In the genomic region with DNA sequence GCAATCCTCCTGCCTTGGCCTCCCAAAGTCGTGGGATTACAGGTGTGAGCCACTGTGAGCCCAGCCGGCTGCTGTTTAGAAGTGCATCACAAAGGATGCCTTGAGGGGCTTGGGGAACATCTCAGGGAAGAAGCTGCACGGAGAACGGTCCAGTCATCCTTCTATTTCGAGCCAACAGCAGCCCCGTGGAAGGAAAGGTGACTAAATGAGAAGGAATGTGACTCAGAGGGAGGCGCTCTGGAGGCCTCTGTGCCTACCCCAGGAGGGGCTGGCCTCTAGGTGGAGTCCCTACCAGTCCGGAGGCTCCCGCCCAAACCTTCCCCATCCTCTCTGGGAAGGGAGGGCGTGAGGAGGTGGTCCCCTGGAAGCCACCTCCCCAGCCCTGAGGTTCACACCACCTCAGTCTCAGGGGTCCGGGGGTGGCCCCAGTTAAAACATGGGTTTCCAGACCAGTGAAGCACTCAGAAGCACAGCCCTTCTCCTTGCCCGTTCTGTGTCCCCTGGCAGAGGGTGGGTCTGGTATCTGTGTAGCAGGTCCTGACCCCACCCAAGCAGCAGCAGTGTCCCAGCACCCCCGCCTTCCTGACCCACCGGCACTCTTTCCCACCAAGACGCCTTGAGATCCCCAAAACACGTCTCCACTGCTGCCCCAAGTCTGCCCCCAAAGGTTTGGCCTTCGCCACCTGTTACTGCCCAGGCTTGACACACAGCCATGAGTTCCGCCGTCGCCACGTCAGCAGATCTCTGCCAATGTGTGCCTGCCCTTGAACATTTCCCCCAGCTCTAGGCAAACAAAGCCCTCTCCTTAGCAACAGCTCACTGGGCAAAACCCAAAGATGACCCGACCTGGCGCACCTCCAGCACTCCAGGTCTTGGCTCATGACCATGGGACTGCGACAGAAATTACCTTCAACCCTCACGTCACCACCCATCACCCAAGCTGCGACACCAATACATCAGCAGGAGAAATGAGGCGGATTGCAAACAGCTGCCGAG, we compare ENCODE assay signal across 10 cellular contexts.
DNase-seq lines count a peak whose midpoint lies in the region; ATAC-seq and TF ChIP-seq lines count a peak whose summit lies in the region.
"Had no signal": no experiment of that assay in that cellular context is flagged by ENCODE, and none has a peak within 500 bp of the region (broad histone marks: within the 10 kb centered on the region; RNA-seq: fewer than 3 reads in every experiment).

No MANE protein-coding gene starts in this region.

- DNase-seq in A172 (ENCODE audit: low spot score) (peak; percentile 93), NCI-H1092 (lab: John Stamatoyannopoulos, UW) (peak; percentile 71), chondrocyte (ENCODE audit: low spot score) (no peak), right lobe of liver (peak; percentile 78 to 92 (median 92)), NCI-H345 treated with DMSO at 0.1 percent for 48 hours (lab: John Stamatoyannopoulos, UW; ENCODE audit: unreplicated experiment) (no peak)
- no peak for DNase-seq in activated naive CD4-positive, alpha-beta T cell treated with anti-CD3 and anti-CD28 coated beads, Interleukin-2, amount 50 U/mL, for 72 hours (ENCODE audit: low spot score in 2 of 2)
- no peak for DNase-seq in activated naive CD4-positive, alpha-beta T cell treated with anti-CD3 and anti-CD28 coated beads, Interleukin-2, amount 50 U/mL, for 16 hours
- DNase-seq: DND-41 had no signal

- ATAC-seq in right lobe of liver (peak; percentile 84 to 95 (median 88)), GM21717 (IDR thresholded peaks at IDR 0.05; ENCODE audit: unreplicated experiment) (no peak)
- ATAC-seq in activated naive CD4-positive, alpha-beta T cell treated with anti-CD3 and anti-CD28 coated beads, Interleukin-2, amount 50 U/mL, for 72 hours = no peak

- TF ChIP-seq POLR2A in right lobe of liver (IDR thresholded peaks at IDR 0.05) = no peak

- peak overlapping the region; percentile 33 to 47 (median 42) for H3K27ac ChIP-seq in right lobe of liver

- peaks cover 11% of the 10 kb centered on the region for H3K36me3 Mint-ChIP-seq in chondrocyte (ENCODE audit: low read depth)
- H3K36me3 Mint-ChIP-seq in activated naive CD4-positive, alpha-beta T cell treated with anti-CD3 and anti-CD28 coated beads, Interleukin-2, amount 50 U/mL, for 72 hours = no peaks in the 10 kb centered on the region

- peaks cover 81% of the 10 kb centered on the region for H3K4me1 Mint-ChIP-seq in chondrocyte (ENCODE audit: low read depth)

- H3K9me3 ChIP-seq in right lobe of liver = no peaks in the 10 kb centered on the region

- no peak overlapping the region for H3K4me3 ChIP-seq in right lobe of liver

- peak overlapping the region; percentile 31 for H3K4me3 Mint-ChIP-seq in chondrocyte (ENCODE audit: unreplicated experiment)
- H3K4me3 Mint-ChIP-seq: T-helper 1 cell treated with Interleukin-12 subunit alpha and Interleukin-12 subunit beta and Interleukin-4 antibody, amounts not matched to agents 30 μg/mL and 1 μg/mL, for 36 hours had no signal

- 34% methylated on average over 10 of the region's 28 CpGs for WGBS in right lobe of liver (ENCODE audit: insufficient coverage, low coverage, low lambda C conversion rate, missing lambda C conversion rate)

- peak overlapping the region; percentile 99 for H3K27ac Mint-ChIP-seq in chondrocyte (ENCODE audit: unreplicated experiment)
- peak overlapping the region in 1 of 2 donors; percentile 2 for H3K27ac Mint-ChIP-seq in activated naive CD4-positive, alpha-beta T cell treated with anti-CD3 and anti-CD28 coated beads, Interleukin-2, amount 50 U/mL, for 72 hours
- H3K27ac Mint-ChIP-seq: T-helper 1 cell treated with Interleukin-12 subunit alpha and Interleukin-12 subunit beta and Interleukin-4 antibody, amounts not matched to agents 30 μg/mL and 1 μg/mL, for 36 hours had no signal

- intact Hi-C loops in right lobe of liver (cut with DNase I) = no loop called here

- H3K27me3 ChIP-seq in right lobe of liver = no peaks in the 10 kb centered on the region

- TF ChIP-seq CTCF in chondrocyte (IDR thresholded peaks at IDR 0.05) (peak; percentile 67), right lobe of liver (IDR thresholded peaks at IDR 0.05) (no peak)

- H3K4me1 ChIP-seq in right lobe of liver = peaks cover 0 to 19% (median 6%) of the 10 kb centered on the region in 4 donors

- no peaks in the 10 kb centered on the region for H3K36me3 ChIP-seq in right lobe of liver

- H3K27me3 Mint-ChIP-seq in chondrocyte (ENCODE audit: low read depth) = no peaks in the 10 kb centered on the region

- no peaks in the 10 kb centered on the region for H3K9me3 Mint-ChIP-seq in chondrocyte (ENCODE audit: low read depth)
- H3K9me3 Mint-ChIP-seq in activated naive CD4-positive, alpha-beta T cell treated with anti-CD3 and anti-CD28 coated beads, Interleukin-2, amount 50 U/mL, for 72 hours = no peaks in the 10 kb centered on the region
- H3K9me3 Mint-ChIP-seq: T-helper 1 cell treated with Interleukin-12 subunit alpha and Interleukin-12 subunit beta and Interleukin-4 antibody, amounts not matched to agents 30 μg/mL and 1 μg/mL, for 36 hours had no signal

Comparison
In these comparisons a context has a peak if more than half of its experiments do, and no peak if none do; other contexts are left out.
1. DNase-seq: peak in A172 (single experiment), NCI-H1092 (single experiment) and right lobe of liver (3 of 3); none in chondrocyte (single experiment), activated naive CD4-positive, alpha-beta T cell treated with anti-CD3 and anti-CD28 coated beads, Interleukin-2, amount 50 U/mL, for 72 hours (0 of 2), activated naive CD4-positive, alpha-beta T cell treated with anti-CD3 and anti-CD28 coated beads, Interleukin-2, amount 50 U/mL, for 16 hours (single experiment) and NCI-H345 treated with DMSO at 0.1 percent for 48 hours (single experiment).
2. ATAC-seq: peak in right lobe of liver (4 of 4); none in GM21717 (single experiment) and activated naive CD4-positive, alpha-beta T cell treated with anti-CD3 and anti-CD28 coated beads, Interleukin-2, amount 50 U/mL, for 72 hours (0 of 2).